10 cellular contexts compared by ENCODE assay signal in the genomic region with DNA sequence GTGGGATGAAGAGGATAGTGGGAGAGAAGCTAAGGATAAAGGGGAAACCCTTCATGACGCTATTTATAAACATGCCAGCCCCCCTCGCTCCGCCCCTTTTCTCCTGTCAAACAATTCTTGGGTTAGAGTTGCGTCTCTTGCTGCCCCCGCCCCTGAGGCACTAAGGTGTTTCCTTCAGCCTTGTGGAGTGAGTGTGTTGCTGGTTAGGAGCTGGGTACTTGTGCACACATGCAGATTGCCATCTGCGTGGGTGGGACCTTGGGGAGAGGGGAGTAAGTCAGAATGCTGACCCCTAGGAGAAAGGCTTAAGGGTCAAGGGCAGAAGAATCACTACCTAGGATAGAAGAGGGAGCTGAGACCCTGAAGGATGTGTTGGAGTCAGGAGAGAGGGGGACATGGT. TPM values are rescaled to one million over a fixed set of nuclear protein-coding genes. Genes with fewer than 3 reads are reported as not detected.
A peak's percentile ranks its signal among the peaks of the same experiment; 100 is the strongest.
DNase-seq lines count a peak whose midpoint lies in the region; ATAC-seq, FAIRE-seq and TF ChIP-seq lines count a peak whose summit lies in the region.
"Had no signal": no experiment of that assay in that cellular context is flagged by ENCODE, and none has a peak within 500 bp of the region (broad histone marks: within the 10 kb centered on the region; RNA-seq: fewer than 3 reads in every experiment).

No MANE protein-coding gene starts in this region.

- H3K9me3 ChIP-seq in BE2C, result no peaks in the 10 kb centered on the region
- no peaks in the 10 kb centered on the region for H3K9me3 ChIP-seq in HEK293 (ENCODE audit: control insufficient read depth, insufficient read depth, low read depth, low read length)
- H3K9me3 ChIP-seq in naive thymus-derived CD4-positive, alpha-beta T cell (ENCODE audit: control insufficient read depth in 2 of 3, low read length in 3 of 3), result no peaks in the 10 kb centered on the region
- H3K9me3 ChIP-seq in MM.1S (replicated peaks; ENCODE audit: insufficient read depth, low read length), result no peaks in the 10 kb centered on the region

- peaks cover 15% of the 10 kb centered on the region for H3K4me1 ChIP-seq in BE2C
- peaks cover 11% of the 10 kb centered on the region for H3K4me1 ChIP-seq in HEK293 (ENCODE audit: control insufficient read depth, insufficient read depth, low read length)
- H3K4me1 ChIP-seq in naive thymus-derived CD4-positive, alpha-beta T cell (ENCODE audit: control insufficient read depth in 2 of 2, insufficient read depth in 2 of 2, low read length in 2 of 2), result peaks cover 49 to 60% of the 10 kb centered on the region in 2 donors
- H3K4me1 ChIP-seq in MM.1S (ENCODE audit: low read length), result peaks cover 22% of the 10 kb centered on the region; the same call in 1 of the 2 replicates

- peaks cover 62 to 75% (median 65%) of the 10 kb centered on the region in 7 donors for H3K4me1 Mint-ChIP-seq in naive thymus-derived CD4-positive, alpha-beta T cell

- TF ChIP-seq CTCF in BE2C (IDR thresholded peaks at IDR 0.05; ENCODE audit: low read depth, low read length), result no peak
- TF ChIP-seq CTCF in HEK293 (tag by site-specific recombination; IDR thresholded peaks at IDR 0.05), result no peak
- TF ChIP-seq CTCF in bronchial epithelial cell (IDR thresholded peaks at IDR 0.05; ENCODE audit: insufficient read depth, low read length, severe bottlenecking), result no peak
- no peak for TF ChIP-seq CTCF in MM.1S (IDR thresholded peaks at IDR 0.05; ENCODE audit: low read length)

- H3K36me3 Mint-ChIP-seq in naive thymus-derived CD4-positive, alpha-beta T cell, result peaks cover 4 to 18% (median 9%) of the 10 kb centered on the region in 5 donors

- H3K27ac ChIP-seq in HEK293 (ENCODE audit: extremely low read depth, low read depth, low read length) (no peak overlapping the region), MM.1S (ENCODE audit: low read length) (no peak overlapping the region)
- H3K27ac ChIP-seq in naive thymus-derived CD4-positive, alpha-beta T cell (ENCODE audit: low read depth, low read length), result peak overlapping the region; percentile 62
- H3K27ac ChIP-seq: epithelial cell of prostate had no signal

- POLR2A ChIA-PET in HEK293 (lab: Yijun Ruan, JAX), result interaction anchor here (0.9 to 1.6 kb wide), 2 partner anchors 10 to 102 kb away, joined by 3 to 12 read pairs; a partner anchor contains a TSS
- POLR2A ChIA-PET in naive thymus-derived CD4-positive, alpha-beta T cell (lab: Charles Lee), result interaction anchor here (1.1 to 16.4 kb wide), 9 partner anchors 10 to 105 kb away, joined by 3 to 178 read pairs (median 6); a partner anchor contains a TSS

- no peaks in the 10 kb centered on the region for H3K27me3 Mint-ChIP-seq in naive thymus-derived CD4-positive, alpha-beta T cell

- no peaks in the 10 kb centered on the region for H3F3A ChIP-seq in MM.1S (ENCODE audit: insufficient read depth, low read length)

- H4K20me1 ChIP-seq in MM.1S (ENCODE audit: insufficient read depth, low read length), result no peaks in the 10 kb centered on the region

- ATAC-seq in naive thymus-derived CD4-positive, alpha-beta T cell, result no peak

- H3K27me3 ChIP-seq in BE2C (no peaks in the 10 kb centered on the region), bronchial epithelial cell (ENCODE audit: control insufficient read depth, insufficient read depth, low read length) (no peaks in the 10 kb centered on the region), MM.1S (replicated peaks; ENCODE audit: insufficient read depth, low read length) (no peaks in the 10 kb centered on the region)
- no peaks in the 10 kb centered on the region for H3K27me3 ChIP-seq in naive thymus-derived CD4-positive, alpha-beta T cell (ENCODE audit: control insufficient read depth in 2 of 2, insufficient read depth in 2 of 2, low read length in 2 of 2)

- no peaks in the 10 kb centered on the region for H3K9me3 Mint-ChIP-seq in naive thymus-derived CD4-positive, alpha-beta T cell

- intact Hi-C loops in naive thymus-derived CD4-positive, alpha-beta T cell (cut with micrococcal nuclease), result loop anchor here in 1 of 2 donors (2.0 kb wide), 1 partner anchor 13 kb away; no protein-coding TSS in a partner anchor

- no peak overlapping the region for H3K9ac ChIP-seq in MM.1S (ENCODE audit: low read length)

- no peak overlapping the region for H3K4me2 ChIP-seq in MM.1S (ENCODE audit: low read depth, low read length)

- CTCF ChIA-PET in HEK293 (lab: Yijun Ruan, JAX), result interaction anchor here (0.8 to 4.0 kb wide), 6 partner anchors 9 to 352 kb away, joined by 3 to 23 read pairs (median 4); no protein-coding TSS in a partner anchor
- CTCF ChIA-PET in naive thymus-derived CD4-positive, alpha-beta T cell (lab: Charles Lee), result interaction anchor here (1.0 to 2.7 kb wide), 5 partner anchors 8 to 102 kb away, joined by 4 to 14 read pairs (median 10); a partner anchor contains a TSS

- FAIRE-seq in bronchial epithelial cell (lab: Jason Lieb, UNC), result no peak
- FAIRE-seq in frontal cortex (lab: Jason Lieb, UNC), result no peak

- peak overlapping the region in 8 of 9 donors; percentile 12 to 95 (median 70) for H3K27ac Mint-ChIP-seq in naive thymus-derived CD4-positive, alpha-beta T cell

- H3K36me3 ChIP-seq in BE2C (peaks cover 6% of the 10 kb centered on the region), HEK293 (ENCODE audit: control insufficient read depth in 2 of 2, insufficient read depth in 1 of 2, low read length in 2 of 2) (peaks cover 16 to 23% of the 10 kb centered on the region in 2 experiments), bronchial epithelial cell (ENCODE audit: control insufficient read depth, insufficient read depth, low read length) (peaks cover 3% of the 10 kb centered on the region), MM.1S (replicated peaks; ENCODE audit: insufficient read depth, low read length) (0 out of 2 replicates have a peak, but pooled peaks cover 3% of the 10 kb centered on the region)
- H3K36me3 ChIP-seq in naive thymus-derived CD4-positive, alpha-beta T cell (ENCODE audit: control insufficient read depth in 2 of 3, insufficient read depth in 3 of 3, low read length in 3 of 3), result peaks cover 0 to 38% (median 17%) of the 10 kb centered on the region in 3 experiments

- DNase-seq in BE2C (no peak), bronchial epithelial cell (ENCODE audit: low read depth) (peak; percentile 53), DMS153 treated with DMSO at 0.1 percent for 48 hours (lab: John Stamatoyannopoulos, UW; ENCODE audit: unreplicated experiment) (no peak), MM.1S (no peak), frontal cortex (ENCODE audit: low spot score in 2 of 2) (no peak), dermis blood vessel endothelial cell (no peak)
- no peak for DNase-seq in naive thymus-derived CD4-positive, alpha-beta T cell
- DNase-seq: activated CD8-positive, alpha-beta memory T cell treated with anti-CD3 and anti-CD28 coated beads, Interleukin-2, amount 50 U/mL, for 48 hours had no signal

- H3K4me3 ChIP-seq in BE2C (ENCODE audit: low read depth, low read length) (peak overlapping the region; percentile 46; the same call in 1 of the 2 replicates), HEK293 (ENCODE audit: low read depth, low read length) (no peak overlapping the region), bronchial epithelial cell (ENCODE audit: low read depth, low read length) (no peak overlapping the region), MM.1S (ENCODE audit: low read length) (no peak overlapping the region)
- peak overlapping the region; percentile 42 for H3K4me3 ChIP-seq in naive thymus-derived CD4-positive, alpha-beta T cell (ENCODE audit: low read length)

- no peak overlapping the region for H2AFZ ChIP-seq in MM.1S (ENCODE audit: low read length)

- H3K9me2 ChIP-seq in MM.1S (replicated peaks; ENCODE audit: insufficient read depth, low read length), result no peaks in the 10 kb centered on the region

- peak overlapping the region; percentile 67 to 90 (median 76) for H3K4me3 Mint-ChIP-seq in naive thymus-derived CD4-positive, alpha-beta T cell

- peaks cover 41% of the 10 kb centered on the region for H3K79me2 ChIP-seq in MM.1S (ENCODE audit: low read length)

TF ChIP-seq in HEK293, 187 proteins besides CTCF, POLR2A, EP300 and RAD21:
- no peak for TF ChIP-seq ZNF658 (tag by site-specific recombination; IDR thresholded peaks at IDR 0.05)
- peak; percentile 5; the same call in 1 of the 2 replicates for TF ChIP-seq EGR2 (tag by site-specific recombination; IDR thresholded peaks at IDR 0.05; ENCODE audit: low read depth)
- TF ChIP-seq ZFHX2 (tag by site-specific recombination; conservative IDR thresholded peaks at IDR 0.05), result peak; percentile 3; the same call in 1 of the 2 replicates
- peak; percentile 21; the same call in 1 of the 2 replicates for TF ChIP-seq SP2 (tag by site-specific recombination; IDR thresholded peaks at IDR 0.05)
- TF ChIP-seq ZNF404 (tag by site-specific recombination; IDR thresholded peaks at IDR 0.05), result no peak
TF ChIP-seq in HEK293: peak in this region for 3.

RNA-seq across cellular contexts. Expression of a gene that starts 5.4 kb away (rescaled TPM):
- polyA plus RNA-seq in BE2C (2012; ENCODE audit: insufficient read depth, insufficient read length, low read depth), result 7.6 TPM
- total RNA-seq in bronchial epithelial cell, result 3.4 and 5.1 TPM in 2 replicates
- total RNA-seq in naive thymus-derived CD4-positive, alpha-beta T cell, result 10 to 100 TPM; 19.8 to 30.2 (median 28.9) TPM
- polyA plus RNA-seq in naive thymus-derived CD4-positive, alpha-beta T cell, result 10 to 100 TPM; 11.2 to 15.5 TPM
- total RNA-seq in frontal cortex, result 6.1 TPM
- total RNA-seq in dermis blood vessel endothelial cell, result 4.9 and 7.4 TPM in 2 replicates

RNA-seq across cellular contexts. Expression of a gene that starts 28.2 kb away (rescaled TPM):
- not detected for polyA plus RNA-seq in BE2C (2012; ENCODE audit: insufficient read depth, insufficient read length, low read depth)
- total RNA-seq in bronchial epithelial cell, result not detected in 2 replicates
- 10 to 100 TPM in 1 of 5 experiments, 1 to 10 TPM in 3, under 1 TPM in 1; 0.66 to 12.7 (median 3.0) TPM for total RNA-seq in naive thymus-derived CD4-positive, alpha-beta T cell
- under 1 TPM; 0.54 to 0.62 TPM for polyA plus RNA-seq in naive thymus-derived CD4-positive, alpha-beta T cell
- total RNA-seq in frontal cortex, result 1.6 TPM
- total RNA-seq in dermis blood vessel endothelial cell, result 0.09 TPM in 1 of 2 replicates, not detected in the other

RNA-seq across cellular contexts. Expression of a gene that starts 44.1 kb away (rescaled TPM):
- polyA plus RNA-seq in BE2C (2012; ENCODE audit: insufficient read depth, insufficient read length, low read depth), result 101 TPM
- total RNA-seq in bronchial epithelial cell, result 30.1 and 54.0 TPM in 2 replicates
- 10 to 100 TPM; 41.8 to 92.0 (median 56.7) TPM for total RNA-seq in naive thymus-derived CD4-positive, alpha-beta T cell
- 10 to 100 TPM; 22.5 to 23.9 TPM for polyA plus RNA-seq in naive thymus-derived CD4-positive, alpha-beta T cell
- total RNA-seq in frontal cortex, result 198 TPM
- total RNA-seq in dermis blood vessel endothelial cell, result 45.6 and 59.1 TPM in 2 replicates

Comparison
In these comparisons a context has a peak if more than half of its experiments do, and no peak if none do; other contexts are left out.
1. H3K4me3 ChIP-seq: peak in BE2C (single experiment) and naive thymus-derived CD4-positive, alpha-beta T cell (single experiment); none in HEK293 (single experiment), bronchial epithelial cell (single experiment) and MM.1S (single experiment).